ENCODE assay signal across 8 cellular contexts in genomic region chr16:23060458-23061320, GRCh38.
DNase-seq lines count a peak whose midpoint lies in the region; ATAC-seq and TF ChIP-seq lines count a peak whose summit lies in the region.

No MANE protein-coding gene starts in this region.

- DNase-seq in NCI-H526 treated with DMSO at 0.1 percent for 48 hours (lab: John Stamatoyannopoulos, UW): peak; percentile 20
- DNase-seq in activated CD4-positive, alpha-beta T cell treated with anti-CD3 and anti-CD28 coated beads, Interleukin-2, amount 50 U/mL, for 24 hours (ENCODE audit: low read depth in 1 of 2, low spot score in 1 of 2): peak; percentile 11 to 40
- peak; percentile 56 to 94 (median 74) for DNase-seq in dorsolateral prefrontal cortex
- DNase-seq in lung (ENCODE audit: low spot score): peak; percentile 66
- DNase-seq in stimulated activated CD8-positive, alpha-beta memory T cell treated with anti-CD3 and anti-CD28 coated beads, Interleukin-15, amount 100 ng/mL, for 24 hours (ENCODE audit: low read depth): peak; percentile 12

- H3K27ac ChIP-seq in C4-2B (no peak overlapping the region), HEK293 (ENCODE audit: extremely low read depth, low read depth, low read length) (no peak overlapping the region), dorsolateral prefrontal cortex (peak overlapping the region in 51 of 59 donors; percentile 10 to 97 (median 89)), lung (ENCODE audit: low read depth in 1 of 2, low read length in 1 of 2) (no peak overlapping the region)

- ATAC-seq in lung (ENCODE audit: insufficient read depth, low FRiP score) (peak; percentile 87), GM19397 (IDR thresholded peaks at IDR 0.05; ENCODE audit: unreplicated experiment) (no peak)

- no peaks in the 10 kb centered on the region for H3K9me3 ChIP-seq in HEK293 (ENCODE audit: control insufficient read depth, insufficient read depth, low read depth, low read length)
- no peaks in the 10 kb centered on the region for H3K9me3 ChIP-seq in lung (ENCODE audit: control insufficient read depth in 2 of 2, insufficient read depth in 1 of 2, low read length in 1 of 2)

- no peaks in the 10 kb centered on the region for H3K36me3 ChIP-seq in HEK293 (ENCODE audit: control insufficient read depth in 2 of 2, insufficient read depth in 1 of 2, low read length in 2 of 2)
- H3K36me3 ChIP-seq in lung (ENCODE audit: control insufficient read depth in 2 of 2, insufficient read depth in 2 of 2, low read length in 2 of 2): peaks cover 0 to 4% of the 10 kb centered on the region in 2 donors

- H3K27me3 ChIP-seq in dorsolateral prefrontal cortex (no peaks in the 10 kb centered on the region), lung (ENCODE audit: control insufficient read depth, insufficient read depth) (no peaks in the 10 kb centered on the region)

- intact Hi-C loops in dorsolateral prefrontal cortex (cut with DNase I): loop anchor here (1.0 to 5.0 kb wide), 3 partner anchors 78 to 161 kb away; partner anchors contain the start of gene USP31 (in 1 of the 2)

- H3K4me1 ChIP-seq in HEK293 (ENCODE audit: control insufficient read depth, insufficient read depth, low read length) (no peaks in the 10 kb centered on the region), lung (ENCODE audit: control insufficient read depth in 2 of 2, insufficient read depth in 2 of 2, low read length in 2 of 2) (no peaks in the 10 kb centered on the region)

- H3K4me3 ChIP-seq in HEK293 (ENCODE audit: low read depth, low read length): no peak overlapping the region
- H3K4me3 ChIP-seq in dorsolateral prefrontal cortex: no peak overlapping the region
- H3K4me3 ChIP-seq in lung: no peak overlapping the region

- POLR2A ChIA-PET in HEK293 (lab: Yijun Ruan, JAX): no interaction called here

- TF ChIP-seq CTCF in C4-2B (conservative IDR thresholded peaks at IDR 0.05) (peak; percentile 93), HEK293 (tag by site-specific recombination; IDR thresholded peaks at IDR 0.05) (peak; percentile 71), dorsolateral prefrontal cortex (IDR thresholded peaks at IDR 0.05 in 54 of 56, conservative IDR thresholded peaks at IDR 0.05 in 2 of 56; ENCODE audit: low read depth in 1 of 56, partially characterized antibody in 56 of 56) (peak; percentile 71 to 96 (median 89)), lung (IDR thresholded peaks at IDR 0.05; ENCODE audit: control extremely low read depth, extremely low read depth) (peak; percentile 51)

- WGBS in lung, 2 donors: 30 to 32% methylated on average over 9 of the region's 9 CpGs

- CTCF ChIA-PET in HEK293 (lab: Yijun Ruan, JAX): interaction anchor here (0.6 to 2.3 kb wide), 9 partner anchors 10 to 1433 kb away, joined by 3 to 11 read pairs (median 3); no protein-coding TSS in a partner anchor

TF ChIP-seq in HEK293, 187 proteins besides CTCF, POLR2A, EP300 and RAD21:
- TF ChIP-seq ZNF670 (tag by site-specific recombination; IDR thresholded peaks at IDR 0.05; ENCODE audit: low read depth) (no peak), ZNF692 (tag by site-specific recombination; IDR thresholded peaks at IDR 0.05) (no peak), ZNF654 (tag by site-specific recombination; IDR thresholded peaks at IDR 0.05; ENCODE audit: low read depth) (peak; percentile 78), SCRT2 (tag by site-specific recombination; IDR thresholded peaks at IDR 0.05) (peak; percentile 74), ZNF626 (tag by site-specific recombination; IDR thresholded peaks at IDR 0.05) (no peak), KLF16 (tag by site-specific recombination; IDR thresholded peaks at IDR 0.05) (no peak), SCRT1 (tag by site-specific recombination; IDR thresholded peaks at IDR 0.05; ENCODE audit: borderline replicate concordance) (peak; percentile 58; the same call in 1 of the 2 replicates), PRDM1 (tag by site-specific recombination; IDR thresholded peaks at IDR 0.05) (no peak), IKZF3 (tag by site-specific recombination; IDR thresholded peaks at IDR 0.05) (0 out of 2 replicates have a peak, but pooled peaks have one; percentile 44), ZNF221 (tag by site-specific recombination; IDR thresholded peaks at IDR 0.05; ENCODE audit: borderline replicate concordance) (no peak)

Comparison
In these comparisons a context has a peak if more than half of its experiments do, and no peak if none do; other contexts are left out.
1. H3K27ac ChIP-seq: peak in dorsolateral prefrontal cortex (51 of 59); none in C4-2B (single experiment), HEK293 (single experiment) and lung (0 of 2).
2. DNase-seq: peak in every context shown above with its lines; median percentile 74 in dorsolateral prefrontal cortex; 66 in lung; 26 in activated CD4-positive, alpha-beta T cell treated with anti-CD3 and anti-CD28 coated beads, Interleukin-2, amount 50 U/mL, for 24 hours; 20 in NCI-H526 treated with DMSO at 0.1 percent for 48 hours; 12 in stimulated activated CD8-positive, alpha-beta memory T cell treated with anti-CD3 and anti-CD28 coated beads, Interleukin-15, amount 100 ng/mL, for 24 hours.
3. Peak in every context shown above with its lines, with median percentiles within 50 percentile points of each other: CTCF ChIP-seq.